In the genomic region with DNA sequence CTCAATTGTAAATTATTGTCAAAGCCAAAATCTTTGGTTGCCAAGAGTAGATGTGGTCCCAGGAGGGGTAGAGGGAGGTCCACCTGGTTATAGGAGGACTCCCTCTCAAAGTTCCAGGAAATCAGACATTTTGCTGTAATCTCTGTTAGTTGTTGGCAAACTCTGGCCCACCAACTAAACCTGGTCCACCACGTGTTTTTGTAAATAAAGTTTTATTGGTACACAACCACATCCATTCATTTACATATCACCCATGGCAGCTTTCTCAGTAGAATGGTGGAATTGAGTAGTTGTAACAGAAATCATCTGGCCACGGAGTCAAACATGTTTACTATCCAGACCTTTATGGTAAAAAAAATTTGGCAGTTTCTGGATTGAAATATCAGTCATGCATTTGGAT, we compare ENCODE assay signal across 7 cellular contexts.
"Had no signal": no experiment of that assay in that cellular context is flagged by ENCODE, and none has a peak within 500 bp of the region (broad histone marks: within the 10 kb centered on the region; RNA-seq: fewer than 3 reads in every experiment).

No MANE protein-coding gene starts in this region.

- H3K4me2 ChIP-seq: GM23338 had no signal

- ATAC-seq: GM23338 had no signal

- H3K4me3 ChIP-seq: GM23338 had no signal

- FAIRE-seq: H1, H54, HTR-8/SVneo had no signal

- DNase-seq: H9, HCEC 1CT, KG1 had no signal

- H2AFZ ChIP-seq: GM23338 had no signal
